In genomic region chrX:135740683-135741149, GRCh38 we compare ENCODE assay signal across 8 cellular contexts. TPM values are rescaled to one million over a fixed set of nuclear protein-coding genes. Genes with fewer than 3 reads are reported as not detected.
DNase-seq lines count a peak whose midpoint lies in the region; ATAC-seq and TF ChIP-seq lines count a peak whose summit lies in the region.

No MANE protein-coding gene starts in this region.

- POLR2A ChIA-PET in activated CD4-positive, alpha-beta memory T cell treated with anti-CD3 and anti-CD28 coated beads for 36 hours (lab: Charles Lee) = no interaction called here

- intact Hi-C loops in activated CD4-positive, alpha-beta memory T cell treated with anti-CD3 and anti-CD28 coated beads for 36 hours (cut with micrococcal nuclease) = no loop called here

- no peaks in the 10 kb centered on the region for H3K27me3 Mint-ChIP-seq in activated CD4-positive, alpha-beta memory T cell treated with anti-CD3 and anti-CD28 coated beads for 36 hours
- H3K27me3 Mint-ChIP-seq in type B pancreatic cell = no peaks in the 10 kb centered on the region

- CTCF ChIA-PET in activated CD4-positive, alpha-beta memory T cell treated with anti-CD3 and anti-CD28 coated beads for 36 hours (lab: Charles Lee) = interaction anchor here (1.3 to 1.5 kb wide), 3 partner anchors 33 to 191 kb away, joined by 3 to 6 read pairs (median 5); no protein-coding TSS in a partner anchor

- peak; percentile 64 for DNase-seq in activated CD4-positive, alpha-beta memory T cell treated with anti-CD3 and anti-CD28 coated beads for 36 hours
- DNase-seq in iPS-NIHi11 (ENCODE audit: low spot score) (peak; percentile 64), type B pancreatic cell (ENCODE audit: extremely low spot score, unreplicated experiment) (no peak), GOT3 (lab: John Stamatoyannopoulos, UW) (no peak), NCI-H82 treated with DMSO at 0.1 percent for 48 hours (lab: John Stamatoyannopoulos, UW; ENCODE audit: unreplicated experiment) (no peak)

- H3K4me3 Mint-ChIP-seq in activated CD4-positive, alpha-beta memory T cell treated with anti-CD3 and anti-CD28 coated beads for 36 hours = no peak overlapping the region
- no peak overlapping the region for H3K4me3 Mint-ChIP-seq in type B pancreatic cell

- H3K9me3 Mint-ChIP-seq in activated CD4-positive, alpha-beta memory T cell treated with anti-CD3 and anti-CD28 coated beads for 36 hours = no peaks in the 10 kb centered on the region
- H3K9me3 Mint-ChIP-seq in type B pancreatic cell = peaks cover 4% of the 10 kb centered on the region

- peak; percentile 42 for TF ChIP-seq CTCF in type B pancreatic cell (conservative IDR thresholded peaks at IDR 0.05)

- H3K4me1 Mint-ChIP-seq in activated CD4-positive, alpha-beta memory T cell treated with anti-CD3 and anti-CD28 coated beads for 36 hours (ENCODE audit: low read depth) = no peaks in the 10 kb centered on the region
- no peaks in the 10 kb centered on the region for H3K4me1 Mint-ChIP-seq in type B pancreatic cell (ENCODE audit: unreplicated experiment)

- H3K27ac Mint-ChIP-seq in activated CD4-positive, alpha-beta memory T cell treated with anti-CD3 and anti-CD28 coated beads for 36 hours = no peak overlapping the region
- no peak overlapping the region for H3K27ac Mint-ChIP-seq in type B pancreatic cell

- ATAC-seq in GM18511 (IDR thresholded peaks at IDR 0.05; ENCODE audit: unreplicated experiment) = peak; percentile 74
- ATAC-seq in HG03139 (IDR thresholded peaks at IDR 0.05; ENCODE audit: unreplicated experiment) = peak; percentile 63
- ATAC-seq in GM21528 (IDR thresholded peaks at IDR 0.05; ENCODE audit: low FRiP score, unreplicated experiment) = no peak

- no peaks in the 10 kb centered on the region for H3K36me3 Mint-ChIP-seq in activated CD4-positive, alpha-beta memory T cell treated with anti-CD3 and anti-CD28 coated beads for 36 hours
- no peaks in the 10 kb centered on the region for H3K36me3 Mint-ChIP-seq in type B pancreatic cell

RNA-seq across cellular contexts. Expression of gene CT45A3, which starts 27.3 kb away (rescaled TPM):
- total RNA-seq in activated CD4-positive, alpha-beta memory T cell treated with anti-CD3 and anti-CD28 coated beads for 36 hours = not detected
- not detected in 2 replicates for total RNA-seq in type B pancreatic cell (ENCODE audit: low replicate concordance)

RNA-seq across cellular contexts. Expression of gene CT45A1, which starts 27.3 kb away (rescaled TPM):
- not detected for total RNA-seq in activated CD4-positive, alpha-beta memory T cell treated with anti-CD3 and anti-CD28 coated beads for 36 hours
- not detected in 2 replicates for total RNA-seq in type B pancreatic cell (ENCODE audit: low replicate concordance)

RNA-seq across cellular contexts. Expression of gene CT45A5, which starts 44.6 kb away (rescaled TPM):
- not detected for total RNA-seq in activated CD4-positive, alpha-beta memory T cell treated with anti-CD3 and anti-CD28 coated beads for 36 hours
- not detected in 2 replicates for total RNA-seq in type B pancreatic cell (ENCODE audit: low replicate concordance)

Comparison
In these comparisons a context has a peak if more than half of its experiments do, and no peak if none do; other contexts are left out.
1. DNase-seq: peak in activated CD4-positive, alpha-beta memory T cell treated with anti-CD3 and anti-CD28 coated beads for 36 hours (single experiment) and iPS-NIHi11 (single experiment); none in type B pancreatic cell (single experiment), GOT3 (single experiment) and NCI-H82 treated with DMSO at 0.1 percent for 48 hours (single experiment).